Comparison of ENCODE assay signal across 13 cellular contexts in the genomic region with DNA sequence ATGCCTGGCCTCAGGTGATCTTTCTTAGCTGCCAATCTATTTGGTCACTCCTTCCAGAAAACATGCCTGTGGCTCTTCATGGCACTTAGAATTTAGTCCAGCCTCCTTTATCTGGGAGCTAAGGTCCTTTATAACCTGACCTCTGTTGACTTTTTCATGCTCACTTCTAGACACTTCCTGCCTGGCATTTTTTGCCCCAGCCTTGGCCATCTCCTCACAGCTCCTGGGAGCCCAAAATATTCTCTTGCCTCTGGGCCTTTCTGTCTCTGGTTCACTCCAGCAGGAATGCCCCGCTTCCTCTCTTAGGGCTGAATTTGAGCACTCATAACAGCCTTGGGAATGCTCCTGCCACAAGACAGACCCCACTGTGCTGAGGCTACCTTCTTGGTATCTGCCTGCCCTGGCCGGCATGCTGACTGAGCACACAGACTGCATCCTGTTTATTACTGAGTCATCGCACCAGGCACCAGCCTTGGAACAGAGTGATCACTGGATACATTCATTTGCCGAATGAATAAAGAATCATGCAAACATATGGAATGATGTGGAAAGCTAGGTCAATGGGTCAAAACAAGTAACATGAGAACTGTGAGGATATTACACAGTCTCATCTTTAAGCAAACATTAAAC. TPM values are rescaled to one million over a fixed set of nuclear protein-coding genes. Genes with fewer than 3 reads are reported as not detected.
A peak's percentile ranks its signal among the peaks of the same experiment; 100 is the strongest.
DNase-seq lines count a peak whose midpoint lies in the region; FAIRE-seq and TF ChIP-seq lines count a peak whose summit lies in the region.
"Had no signal": no experiment of that assay in that cellular context is flagged by ENCODE, and none has a peak within 500 bp of the region (broad histone marks: within the 10 kb centered on the region; RNA-seq: fewer than 3 reads in every experiment).

No MANE protein-coding gene starts in this region.

- dilution Hi-C loops in keratinocyte (cut with MboI; ENCODE audit: extremely low pct_ligation_motif_present, low sequenced_read_pairs), result no loop called here

- no peaks in the 10 kb centered on the region for H3K9me1 ChIP-seq in keratinocyte (ENCODE audit: control insufficient read depth, extremely low read depth, insufficient read depth, low read length)

- H3K4me3 ChIP-seq in keratinocyte (ENCODE audit: control insufficient read depth in 2 of 3, extremely low read depth in 1 of 3, insufficient read depth in 2 of 3, low read depth in 1 of 3, low read length in 3 of 3) (no peak overlapping the region), colonic mucosa (no peak overlapping the region)

- H3K4me1 ChIP-seq in keratinocyte (ENCODE audit: control insufficient read depth, extremely low read depth, insufficient read depth, low read length) (peaks cover 10% of the 10 kb centered on the region), colonic mucosa (no peaks in the 10 kb centered on the region)

- FAIRE-seq in keratinocyte (lab: Jason Lieb, UNC), result peak; percentile 84
- FAIRE-seq: kidney had no signal

- no peak for TF ChIP-seq CTCF in keratinocyte (optimal IDR thresholded peaks at IDR 0.05 in 1 of 3, IDR thresholded peaks at IDR 0.05 in 1 of 3, conservative IDR thresholded peaks at IDR 0.05 in 1 of 3; ENCODE audit: extremely low read depth in 1 of 3, insufficient read depth in 2 of 3, low read length in 3 of 3)
- no peak for TF ChIP-seq CTCF in colonic mucosa (IDR thresholded peaks at IDR 0.05)

- H3K27ac ChIP-seq in keratinocyte (ENCODE audit: control insufficient read depth, insufficient read depth, low read length) (peak overlapping the region; percentile 66), colonic mucosa (no peak overlapping the region)

- H4K20me1 ChIP-seq in keratinocyte (ENCODE audit: control insufficient read depth, extremely low read depth, insufficient read depth, low read length), result no peaks in the 10 kb centered on the region

- peak; percentile 89 for DNase-seq in AG08395 (ENCODE audit: low spot score)
- DNase-seq in HT-29 (ENCODE audit: low spot score), result peak; percentile 36
- DNase-seq in astrocyte of the hippocampus (ENCODE audit: low read depth, low spot score), result peak; percentile 80
- peak; percentile 66 for DNase-seq in keratinocyte (ENCODE audit: low read depth, low spot score)
- DNase-seq in colonic mucosa, result no peak
- DNase-seq in T-helper 9 cell, result no peak
- no peak for DNase-seq in effector CD4-positive, alpha-beta T cell
- DNase-seq in stimulated activated CD4-positive, alpha-beta T cell treated with anti-CD3 and anti-CD28 coated beads, Interleukin-4, amount 100 ng/mL, for 24 hours, result no peak
- DNase-seq: activated CD8-positive, alpha-beta memory T cell treated with anti-CD3 and anti-CD28 coated beads for 24 hours; Caco-2; central memory CD4-positive, alpha-beta T cell; kidney; right cardiac atrium had no signal

- H3K36me3 ChIP-seq in keratinocyte (ENCODE audit: control insufficient read depth in 2 of 2, extremely low read depth in 1 of 2, insufficient read depth in 2 of 2, low read length in 2 of 2) (no peaks in the 10 kb centered on the region), colonic mucosa (no peaks in the 10 kb centered on the region)

- peak overlapping the region; percentile 81 for H2AFZ ChIP-seq in keratinocyte (ENCODE audit: control insufficient read depth, low read length)

- intact Hi-C loops in colonic mucosa (cut with DNase I), result no loop called here

- peak overlapping the region; percentile 25 for H3K9ac ChIP-seq in keratinocyte (ENCODE audit: control insufficient read depth, extremely low read depth, insufficient read depth, low read length)
- no peak overlapping the region for H3K9ac ChIP-seq in colonic mucosa (ENCODE audit: low read depth in 2 of 2, low read length in 2 of 2)

- peak overlapping the region; percentile 50 for H3K4me2 ChIP-seq in keratinocyte (ENCODE audit: control insufficient read depth, extremely low read depth, insufficient read depth, low read depth, low read length)

- H3K9me3 ChIP-seq in keratinocyte (ENCODE audit: control insufficient read depth, low read depth, low read length) (no peaks in the 10 kb centered on the region), colonic mucosa (no peaks in the 10 kb centered on the region)
- H3K9me3 ChIP-seq: Caco-2 had no signal

- no peaks in the 10 kb centered on the region for H3K79me2 ChIP-seq in keratinocyte (ENCODE audit: control insufficient read depth, insufficient read depth, low read length)

- H3K27me3 ChIP-seq in keratinocyte (ENCODE audit: control insufficient read depth, extremely low read depth, insufficient read depth, low read length) (no peaks in the 10 kb centered on the region), colonic mucosa (no peaks in the 10 kb centered on the region)

RNA-seq across cellular contexts. Expression of gene EEF1E1, which starts 5.8 kb away (rescaled TPM):
- 50.6 and 56.3 TPM in 2 replicates for total RNA-seq in HT-29 (2014; rRNA removed; shearing (Covaris generic))
- 46.7 to 83.5 TPM (median 58.1 TPM) in 3 replicates for polyA plus RNA-seq in keratinocyte
- polyA plus RNA-seq in keratinocyte (2011; ENCODE audit: low read depth), result 4.1 TPM
- polyA plus RNA-seq in keratinocyte (2011; cell fraction: cytosol; rRNA removed), result 39.0 and 81.4 TPM in 2 replicates
- 30.5 and 39.8 TPM in 2 replicates for polyA plus RNA-seq in keratinocyte (2011; cell fraction: nucleus; rRNA removed)
- polyA plus RNA-seq in keratinocyte (2012; ENCODE audit: low replicate concordance), result 34.1 and 47.1 TPM in 2 replicates
- polyA minus RNA-seq in keratinocyte, result 4.1 to 15.2 TPM (median 9.3 TPM) in 3 replicates
- 16.1 TPM for polyA minus RNA-seq in keratinocyte (2011; cell fraction: cytosol; rRNA and poly(A)+ RNA removed)
- 9.3 and 14.0 TPM in 2 replicates for polyA minus RNA-seq in keratinocyte (2011; cell fraction: nucleus; rRNA and poly(A)+ RNA removed)
- 10 to 100 TPM in 1 of 2 donors, 1 to 10 TPM in 1; 9.8 to 21.7 TPM for total RNA-seq in colonic mucosa

RNA-seq across cellular contexts. Expression of gene BLOC1S5, which starts 44.0 kb away (rescaled TPM):
- 3.5 and 8.4 TPM in 2 replicates for total RNA-seq in HT-29 (2014; rRNA removed; shearing (Covaris generic))
- polyA plus RNA-seq in keratinocyte, result 5.0 to 8.8 TPM (median 5.8 TPM) in 3 replicates
- polyA plus RNA-seq in keratinocyte (2011; ENCODE audit: low read depth), result 22.2 TPM
- polyA plus RNA-seq in keratinocyte (2011; cell fraction: cytosol; rRNA removed), result 4.9 and 6.4 TPM in 2 replicates
- polyA plus RNA-seq in keratinocyte (2011; cell fraction: nucleus; rRNA removed), result 2.7 and 3.3 TPM in 2 replicates
- polyA plus RNA-seq in keratinocyte (2012; ENCODE audit: low replicate concordance), result 5.7 and 6.9 TPM in 2 replicates
- polyA minus RNA-seq in keratinocyte, result 2.9 to 6.3 TPM (median 3.8 TPM) in 3 replicates
- 5.0 TPM for polyA minus RNA-seq in keratinocyte (2011; cell fraction: cytosol; rRNA and poly(A)+ RNA removed)
- polyA minus RNA-seq in keratinocyte (2011; cell fraction: nucleus; rRNA and poly(A)+ RNA removed), result 1.9 and 5.0 TPM in 2 replicates
- 10 to 100 TPM; 10.3 to 14.1 TPM for total RNA-seq in colonic mucosa

Comparison
In these comparisons a context has a peak if more than half of its experiments do, and no peak if none do; other contexts are left out.
1. DNase-seq: peak in AG08395 (single experiment), HT-29 (single experiment), astrocyte of the hippocampus (single experiment) and keratinocyte (single experiment); none in colonic mucosa (single experiment), T-helper 9 cell (single experiment), effector CD4-positive, alpha-beta T cell (single experiment) and stimulated activated CD4-positive, alpha-beta T cell treated with anti-CD3 and anti-CD28 coated beads, Interleukin-4, amount 100 ng/mL, for 24 hours (single experiment).